Comparison of ENCODE assay signal across 8 cellular contexts in the genomic region with DNA sequence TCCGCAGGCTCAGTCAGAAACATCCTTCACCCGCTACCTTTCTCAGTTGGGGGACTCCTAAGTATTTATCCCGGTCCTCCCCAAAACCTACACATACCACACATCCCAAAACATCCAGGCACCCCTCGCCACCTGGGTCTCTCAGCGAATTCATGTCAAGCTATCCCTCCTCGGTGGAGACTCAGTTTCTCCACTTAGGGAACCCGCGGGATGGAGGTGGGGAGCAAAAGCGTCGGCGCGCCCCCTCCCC. TPM values are rescaled to one million over a fixed set of nuclear protein-coding genes. Genes with fewer than 3 reads are reported as not detected.
DNase-seq lines count a peak whose midpoint lies in the region; ATAC-seq and TF ChIP-seq lines count a peak whose summit lies in the region.

No MANE protein-coding gene starts in this region.

- H3K27me3 Mint-ChIP-seq in CD8-positive, alpha-beta memory T cell = no peaks in the 10 kb centered on the region

- peaks cover 15% of the 10 kb centered on the region for H3F3A ChIP-seq in Loucy (ENCODE audit: low read depth)
- peaks cover 3% of the 10 kb centered on the region for H3F3A ChIP-seq in neural cell (ENCODE audit: insufficient read depth, low read length, poor library complexity, severe bottlenecking)

- H3K9me2 ChIP-seq in Loucy (replicated peaks; ENCODE audit: low read depth, low read length) (no peaks in the 10 kb centered on the region), neural cell (ENCODE audit: insufficient read depth, low read length) (no peaks in the 10 kb centered on the region)

- no peaks in the 10 kb centered on the region for H3K27me3 ChIP-seq in CD8-positive, alpha-beta memory T cell (ENCODE audit: insufficient read depth, low read length, poor library complexity, severe bottlenecking)
- H3K27me3 ChIP-seq in Loucy (ENCODE audit: insufficient read depth, low read length, poor library complexity, severe bottlenecking) (no peaks in the 10 kb centered on the region), dorsolateral prefrontal cortex (no peaks in the 10 kb centered on the region), neural cell (ENCODE audit: insufficient read depth, low read depth, low read length) (peaks cover 9% of the 10 kb centered on the region)

- H3K36me3 Mint-ChIP-seq in CD8-positive, alpha-beta memory T cell = peaks cover 0 to 6% (median 0%) of the 10 kb centered on the region in 3 donors

- H3K9me3 ChIP-seq in CD8-positive, alpha-beta memory T cell (ENCODE audit: low read length) = no peaks in the 10 kb centered on the region
- H3K9me3 ChIP-seq in Loucy (ENCODE audit: insufficient read depth, low read depth, low read length) (no peaks in the 10 kb centered on the region), neural cell (ENCODE audit: low read length) (no peaks in the 10 kb centered on the region)

- no peak for TF ChIP-seq RAD21 in neural cell (conservative IDR thresholded peaks at IDR 0.05)

- peak overlapping the region; percentile 86 to 94 (median 90) for H3K27ac Mint-ChIP-seq in CD8-positive, alpha-beta memory T cell

- H2AFZ ChIP-seq in Loucy (ENCODE audit: low read length) (peak overlapping the region; percentile 80), neural cell (ENCODE audit: low read depth, low read length) (peak overlapping the region; percentile 45)

- CTCF ChIA-PET in CD8-positive, alpha-beta memory T cell (lab: Charles Lee) = interaction anchor here (1.0 to 13.6 kb wide), 4 partner anchors 13 to 60 kb away, joined by 3 to 207 read pairs (median 39); partner anchors contain the start of genes FLAD1 and PYGO2

- no peak for TF ChIP-seq EP300 in neural cell (conservative IDR thresholded peaks at IDR 0.05; ENCODE audit: poor library complexity, severe bottlenecking)

- POLR2A ChIA-PET in CD8-positive, alpha-beta memory T cell (lab: Charles Lee) = interaction anchor here (0.6 to 2.8 kb wide), 5 partner anchors 14 to 64 kb away, joined by 3 to 16 read pairs (median 4); partner anchors contain the start of genes CKS1B and FLAD1

- no peaks in the 10 kb centered on the region for H3K36me3 ChIP-seq in CD8-positive, alpha-beta memory T cell (ENCODE audit: insufficient read depth, low read length)
- H3K36me3 ChIP-seq in Loucy (ENCODE audit: insufficient read depth, low read length) = no peaks in the 10 kb centered on the region
- no peaks in the 10 kb centered on the region for H3K36me3 ChIP-seq in neural cell (ENCODE audit: insufficient read depth, low read length)

- DNase-seq in CD8-positive, alpha-beta memory T cell = no peak
- DNase-seq in dorsolateral prefrontal cortex = no peak
- no peak for DNase-seq in cerebellar cortex (ENCODE audit: low spot score)
- no peak for DNase-seq in stimulated activated naive CD4-positive, alpha-beta T cell treated with Interleukin-2 at 50 U/mL for 16 hours (lab: John Stamatoyannopoulos, UW)
- DNase-seq in activated gamma-delta T cell (lab: John Stamatoyannopoulos, UW) = no peak

- H3K9ac ChIP-seq in Loucy (ENCODE audit: low read depth, low read length, poor library complexity, severe bottlenecking) = peak overlapping the region; percentile 81
- peak overlapping the region; percentile 66 for H3K9ac ChIP-seq in neural cell (ENCODE audit: low read length)

- peaks cover 42 to 53% (median 49%) of the 10 kb centered on the region in 3 donors for H3K4me1 Mint-ChIP-seq in CD8-positive, alpha-beta memory T cell

- H3K4me2 ChIP-seq in Loucy (ENCODE audit: low read depth, low read length, poor library complexity, severe bottlenecking) (peak overlapping the region; percentile 92), neural cell (ENCODE audit: low read length) (peak overlapping the region; percentile 94)

- intact Hi-C loops in dorsolateral prefrontal cortex (cut with DNase I) = loop anchor here in 1 of 2 donors (2.0 to 5.0 kb wide), 3 partner anchors 15 to 51 kb away; partner anchors contain the start of genes ADAM15 and PYGO2

- no peaks in the 10 kb centered on the region for H4K20me1 ChIP-seq in Loucy (ENCODE audit: insufficient read depth, low read length, poor library complexity, severe bottlenecking)
- no peaks in the 10 kb centered on the region for H4K20me1 ChIP-seq in neural cell (ENCODE audit: insufficient read depth)

- H3K4me3 ChIP-seq in CD8-positive, alpha-beta memory T cell (ENCODE audit: low read length) = peak overlapping the region; percentile 95
- H3K4me3 ChIP-seq in Loucy (ENCODE audit: low read length, poor library complexity, severe bottlenecking) (peak overlapping the region; percentile 76), dorsolateral prefrontal cortex (peak overlapping the region; percentile 67 to 93 (median 81)), neural cell (ENCODE audit: low read length) (peak overlapping the region; percentile 79)

- H3K4me3 Mint-ChIP-seq in CD8-positive, alpha-beta memory T cell = peak overlapping the region; percentile 85 to 97 (median 95)

- no peak for TF ChIP-seq CTCF in Loucy (conservative IDR thresholded peaks at IDR 0.05; ENCODE audit: low read length)
- TF ChIP-seq CTCF in dorsolateral prefrontal cortex (IDR thresholded peaks at IDR 0.05 in 54 of 56, conservative IDR thresholded peaks at IDR 0.05 in 2 of 56; ENCODE audit: low read depth in 1 of 56, partially characterized antibody in 56 of 56) = no peak
- TF ChIP-seq CTCF in neural cell (IDR thresholded peaks at IDR 0.05; ENCODE audit: poor library complexity, severe bottlenecking) = no peak

- H3K79me2 ChIP-seq in Loucy (ENCODE audit: insufficient read depth, low read length) (no peaks in the 10 kb centered on the region), neural cell (replicated peaks; ENCODE audit: insufficient read depth, low read length) (no peaks in the 10 kb centered on the region)

- ATAC-seq in HG03432 (IDR thresholded peaks at IDR 0.05; ENCODE audit: unreplicated experiment) = no peak

- peaks cover 37% of the 10 kb centered on the region for H3K4me1 ChIP-seq in CD8-positive, alpha-beta memory T cell (ENCODE audit: insufficient read depth, low read length)
- peaks cover 45% of the 10 kb centered on the region for H3K4me1 ChIP-seq in Loucy (ENCODE audit: insufficient read depth, low read length, poor library complexity, severe bottlenecking)

- H3K27ac ChIP-seq in CD8-positive, alpha-beta memory T cell (ENCODE audit: low read depth, low read length) = peak overlapping the region; percentile 90
- peak overlapping the region; percentile 91 to 99 (median 98) for H3K27ac ChIP-seq in dorsolateral prefrontal cortex
- H3K27ac ChIP-seq in neural cell (ENCODE audit: low read length) = peak overlapping the region; percentile 47

- H3K9me3 Mint-ChIP-seq in CD8-positive, alpha-beta memory T cell = no peaks in the 10 kb centered on the region

TF ChIP-seq in neural cell, 6 proteins besides CTCF, POLR2A, EP300 and RAD21 (continues in another document):
- TF ChIP-seq POLR2AphosphoS5 (IDR thresholded peaks at IDR 0.05) (no peak), EZH2 (IDR thresholded peaks at IDR 0.05; ENCODE audit: borderline replicate concordance, insufficient read depth, low read length, poor library complexity, severe bottlenecking) (no peak), TAF1 (IDR thresholded peaks at IDR 0.05; ENCODE audit: low read depth) (no peak), SMC3 (conservative IDR thresholded peaks at IDR 0.05; ENCODE audit: poor library complexity) (no peak)
- TF ChIP-seq, protein P1, sequence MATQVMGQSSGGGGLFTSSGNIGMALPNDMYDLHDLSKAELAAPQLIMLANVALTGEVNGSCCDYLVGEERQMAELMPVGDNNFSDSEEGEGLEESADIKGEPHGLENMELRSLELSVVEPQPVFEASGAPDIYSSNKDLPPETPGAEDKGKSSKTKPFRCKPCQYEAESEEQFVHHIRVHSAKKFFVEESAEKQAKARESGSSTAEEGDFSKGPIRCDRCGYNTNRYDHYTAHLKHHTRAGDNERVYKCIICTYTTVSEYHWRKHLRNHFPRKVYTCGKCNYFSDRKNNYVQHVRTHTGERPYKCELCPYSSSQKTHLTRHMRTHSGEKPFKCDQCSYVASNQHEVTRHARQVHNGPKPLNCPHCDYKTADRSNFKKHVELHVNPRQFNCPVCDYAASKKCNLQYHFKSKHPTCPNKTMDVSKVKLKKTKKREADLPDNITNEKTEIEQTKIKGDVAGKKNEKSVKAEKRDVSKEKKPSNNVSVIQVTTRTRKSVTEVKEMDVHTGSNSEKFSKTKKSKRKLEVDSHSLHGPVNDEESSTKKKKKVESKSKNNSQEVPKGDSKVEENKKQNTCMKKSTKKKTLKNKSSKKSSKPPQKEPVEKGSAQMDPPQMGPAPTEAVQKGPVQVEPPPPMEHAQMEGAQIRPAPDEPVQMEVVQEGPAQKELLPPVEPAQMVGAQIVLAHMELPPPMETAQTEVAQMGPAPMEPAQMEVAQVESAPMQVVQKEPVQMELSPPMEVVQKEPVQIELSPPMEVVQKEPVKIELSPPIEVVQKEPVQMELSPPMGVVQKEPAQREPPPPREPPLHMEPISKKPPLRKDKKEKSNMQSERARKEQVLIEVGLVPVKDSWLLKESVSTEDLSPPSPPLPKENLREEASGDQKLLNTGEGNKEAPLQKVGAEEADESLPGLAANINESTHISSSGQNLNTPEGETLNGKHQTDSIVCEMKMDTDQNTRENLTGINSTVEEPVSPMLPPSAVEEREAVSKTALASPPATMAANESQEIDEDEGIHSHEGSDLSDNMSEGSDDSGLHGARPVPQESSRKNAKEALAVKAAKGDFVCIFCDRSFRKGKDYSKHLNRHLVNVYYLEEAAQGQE (IDR thresholded peaks at IDR 0.05; ENCODE audit: borderline replicate concordance) = no peak

RNA-seq across cellular contexts. Expression of gene ZBTB7B, which starts 1.2 kb away (rescaled TPM):
- 10 to 100 TPM; 33.2 to 34.7 TPM for total RNA-seq in CD8-positive, alpha-beta memory T cell
- polyA plus RNA-seq in CD8-positive, alpha-beta memory T cell = 3.3 TPM
- total RNA-seq in dorsolateral prefrontal cortex = 10 to 100 TPM in 119 of 120 experiments, 1 to 10 TPM in 1; 10.0 to 57.9 (median 22.8) TPM
- 0.38 and 0.54 TPM in 2 replicates for polyA plus RNA-seq in neural cell
- 0.24 and 0.46 TPM in 2 replicates for polyA minus RNA-seq in neural cell

RNA-seq across cellular contexts. Expression of gene LENEP, which starts 8.0 kb away (rescaled TPM):
- under 1 TPM; 0.62 to 0.72 TPM for total RNA-seq in CD8-positive, alpha-beta memory T cell
- polyA plus RNA-seq in CD8-positive, alpha-beta memory T cell = not detected
- 1 to 10 TPM in 19 of 120 experiments, under 1 TPM in 7, not detected in 94; 0.71 to 2.7 (median 1.2) TPM for total RNA-seq in dorsolateral prefrontal cortex
- 3.9 TPM in 1 of 2 replicates, not detected in the other for polyA plus RNA-seq in neural cell
- polyA minus RNA-seq in neural cell = 1.7 and 2.4 TPM in 2 replicates

RNA-seq across cellular contexts. Expression of gene FLAD1, which starts 18.2 kb away (rescaled TPM):
- 10 to 100 TPM; 73.7 to 76.3 TPM for total RNA-seq in CD8-positive, alpha-beta memory T cell
- polyA plus RNA-seq in CD8-positive, alpha-beta memory T cell = 51.2 TPM
- 10 to 100 TPM; 16.1 to 42.6 (median 25.5) TPM for total RNA-seq in dorsolateral prefrontal cortex
- polyA plus RNA-seq in neural cell = 68.6 and 79.5 TPM in 2 replicates
- 37.5 and 39.2 TPM in 2 replicates for polyA minus RNA-seq in neural cell

RNA-seq across cellular contexts. Expression of gene CKS1B, which starts 26.9 kb away (rescaled TPM):
- total RNA-seq in CD8-positive, alpha-beta memory T cell = 100 to 1,000 TPM; 125 to 126 TPM
- polyA plus RNA-seq in CD8-positive, alpha-beta memory T cell = 46.8 TPM
- total RNA-seq in dorsolateral prefrontal cortex = 10 to 100 TPM in 89 of 120 experiments, 1 to 10 TPM in 31; 4.1 to 21.6 (median 11.6) TPM
- polyA plus RNA-seq in neural cell = 22.4 and 29.0 TPM in 2 replicates
- 8.8 and 11.6 TPM in 2 replicates for polyA minus RNA-seq in neural cell

RNA-seq across cellular contexts. Expression of gene SHC1, which starts 30.8 kb away (rescaled TPM):
- 10 to 100 TPM; 37.4 to 40.8 TPM for total RNA-seq in CD8-positive, alpha-beta memory T cell
- polyA plus RNA-seq in CD8-positive, alpha-beta memory T cell = 32.7 TPM
- 10 to 100 TPM; 19.6 to 84.4 (median 32.6) TPM for total RNA-seq in dorsolateral prefrontal cortex
- 4.7 and 9.5 TPM in 2 replicates for polyA plus RNA-seq in neural cell
- polyA minus RNA-seq in neural cell = 3.2 and 5.8 TPM in 2 replicates

Comparison
In these comparisons a context has a peak if more than half of its experiments do, and no peak if none do; other contexts are left out.
1. H3K27ac ChIP-seq: peak in every context shown above with its lines; median percentile 98 in dorsolateral prefrontal cortex; 90 in CD8-positive, alpha-beta memory T cell; 47 in neural cell.